20 cellular contexts compared by ENCODE assay signal in the genomic region with DNA sequence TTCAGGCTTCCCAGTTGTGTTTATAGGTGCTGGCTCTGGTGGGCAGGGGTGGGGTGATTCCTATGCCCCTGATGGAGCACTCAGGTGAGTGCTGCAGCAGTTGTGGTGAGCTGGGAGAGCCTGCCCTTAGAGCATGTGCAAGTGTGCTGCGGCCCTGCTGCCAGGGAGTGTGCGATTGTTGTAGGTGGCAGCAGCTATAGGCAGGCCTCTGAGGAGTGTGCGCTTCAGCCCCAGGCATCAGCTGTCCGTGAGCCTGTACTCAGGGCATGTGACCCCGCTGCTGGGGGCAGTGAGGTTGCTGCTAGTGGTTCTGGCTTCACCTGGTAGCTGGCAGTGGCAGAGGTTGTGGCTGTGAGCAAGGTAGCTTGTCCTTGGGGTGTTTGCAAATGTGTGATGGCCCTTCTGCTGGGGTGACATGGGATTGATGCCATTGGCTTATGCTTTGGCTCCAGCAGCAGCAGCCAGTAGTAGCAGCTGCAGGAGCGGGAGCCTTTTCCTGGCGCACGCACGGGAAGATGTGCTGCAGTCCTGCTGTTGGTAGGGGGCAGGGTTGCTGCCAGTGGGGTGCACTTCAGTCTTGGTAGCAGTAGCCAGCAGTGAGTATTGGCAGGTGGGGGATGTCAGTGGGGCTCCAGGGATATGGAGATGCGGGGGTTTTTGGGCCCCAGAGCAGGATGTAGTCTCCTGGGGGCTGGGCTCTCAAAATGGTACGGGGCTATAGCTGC. TPM values are rescaled to one million over a fixed set of nuclear protein-coding genes. Genes with fewer than 3 reads are reported as not detected.
DNase-seq lines count a peak whose midpoint lies in the region; ATAC-seq and TF ChIP-seq lines count a peak whose summit lies in the region.
"Had no signal": no experiment of that assay in that cellular context is flagged by ENCODE, and none has a peak within 500 bp of the region (broad histone marks: within the 10 kb centered on the region; RNA-seq: fewer than 3 reads in every experiment).

No MANE protein-coding gene starts in this region.

- H3K9me3 ChIP-seq in iPS-20b (ENCODE audit: insufficient read depth, low read depth, low read length) (no peaks in the 10 kb centered on the region), GM23248 (ENCODE audit: low read depth) (no peaks in the 10 kb centered on the region)
- H3K9me3 ChIP-seq: MG63, SK-N-SH had no signal

- H3K4me3 ChIP-seq in H7 (ENCODE audit: insufficient read depth, low read depth, low read length) (no peak overlapping the region), iPS-20b (ENCODE audit: low read length) (no peak overlapping the region), GM23248 (no peak overlapping the region)
- H3K4me3 ChIP-seq: MG63 had no signal

- H3K4me1 Mint-ChIP-seq in chondrocyte (ENCODE audit: low read depth) = no peaks in the 10 kb centered on the region
- H3K4me1 Mint-ChIP-seq in stimulated activated effector memory CD8-positive, alpha-beta T cell treated with anti-CD3 and anti-CD28 coated beads, Interleukin-12 subunit alpha, Interleukin-12 subunit beta, amount 100 ng/mL, for 72 hours = no peaks in the 10 kb centered on the region
- H3K4me1 Mint-ChIP-seq: CD4-positive, CD25-positive, alpha-beta regulatory T cell had no signal

- in situ Hi-C loops in GM23248 (cut with MboI) = no loop called here

- no peaks in the 10 kb centered on the region for H3F3A ChIP-seq in GM23248 (ENCODE audit: insufficient read depth)

- H3K27me3 Mint-ChIP-seq in chondrocyte (ENCODE audit: low read depth) = peaks cover 58% of the 10 kb centered on the region

- no peak overlapping the region for H3K4me3 Mint-ChIP-seq in chondrocyte (ENCODE audit: unreplicated experiment)
- H3K4me3 Mint-ChIP-seq in stimulated activated effector memory CD8-positive, alpha-beta T cell treated with anti-CD3 and anti-CD28 coated beads, Interleukin-12 subunit alpha, Interleukin-12 subunit beta, amount 100 ng/mL, for 72 hours = no peak overlapping the region

- no peaks in the 10 kb centered on the region for H3K36me3 Mint-ChIP-seq in chondrocyte (ENCODE audit: low read depth)
- H3K36me3 Mint-ChIP-seq in stimulated activated effector memory CD8-positive, alpha-beta T cell treated with anti-CD3 and anti-CD28 coated beads, Interleukin-12 subunit alpha, Interleukin-12 subunit beta, amount 100 ng/mL, for 72 hours = no peaks in the 10 kb centered on the region
- H3K36me3 Mint-ChIP-seq: CD4-positive, CD25-positive, alpha-beta regulatory T cell had no signal

- 48 to 55% methylated on average over 10 to 11 of the region's 11 CpGs for WGBS in GM23248 (ENCODE audit: low coverage in 1 of 2, low lambda C conversion rate in 2 of 2, missing lambda C conversion rate in 2 of 2), 2 experiments

- H3K4me2 ChIP-seq in GM23248 (ENCODE audit: unreplicated experiment) = no peak overlapping the region
- H3K4me2 ChIP-seq: SK-N-SH had no signal

- no peaks in the 10 kb centered on the region for H3K79me2 ChIP-seq in GM23248 (ENCODE audit: insufficient read depth)

- peak overlapping the region; percentile 42; the same call in 1 of the 2 replicates for H3K9ac ChIP-seq in iPS-20b (ENCODE audit: low read depth, low read length)
- H3K9ac ChIP-seq in GM23248 = no peak overlapping the region
- H3K9ac ChIP-seq: SK-N-SH had no signal

- H3K9me3 Mint-ChIP-seq in chondrocyte (ENCODE audit: low read depth) = no peaks in the 10 kb centered on the region
- no peaks in the 10 kb centered on the region for H3K9me3 Mint-ChIP-seq in stimulated activated effector memory CD8-positive, alpha-beta T cell treated with anti-CD3 and anti-CD28 coated beads, Interleukin-12 subunit alpha, Interleukin-12 subunit beta, amount 100 ng/mL, for 72 hours
- H3K9me3 Mint-ChIP-seq: CD4-positive, CD25-positive, alpha-beta regulatory T cell had no signal

- no peak overlapping the region for H3K27ac ChIP-seq in iPS-20b (ENCODE audit: low read length)
- H3K27ac ChIP-seq in GM23248 = no peak overlapping the region

- H3K27ac Mint-ChIP-seq in chondrocyte (ENCODE audit: unreplicated experiment) = no peak overlapping the region
- no peak overlapping the region for H3K27ac Mint-ChIP-seq in stimulated activated effector memory CD8-positive, alpha-beta T cell treated with anti-CD3 and anti-CD28 coated beads, Interleukin-12 subunit alpha, Interleukin-12 subunit beta, amount 100 ng/mL, for 72 hours
- H3K27ac Mint-ChIP-seq: CD4-positive, CD25-positive, alpha-beta regulatory T cell had no signal

- H3K9me2 ChIP-seq in GM23248 (ENCODE audit: insufficient read depth) = no peaks in the 10 kb centered on the region
- H3K9me2 ChIP-seq: SK-N-SH had no signal

- no peak overlapping the region for H2AFZ ChIP-seq in GM23248

- no peaks in the 10 kb centered on the region for H4K20me1 ChIP-seq in GM23248 (ENCODE audit: insufficient read depth)

- ATAC-seq in stimulated activated effector memory CD8-positive, alpha-beta T cell treated with anti-CD3 and anti-CD28 coated beads, Interleukin-12 subunit alpha, Interleukin-12 subunit beta, amount 100 ng/mL, for 72 hours = peak; percentile 45
- ATAC-seq in HG03378 (IDR thresholded peaks at IDR 0.05; ENCODE audit: unreplicated experiment) (no peak), HG03039 (IDR thresholded peaks at IDR 0.05; ENCODE audit: unreplicated experiment) (no peak)

- H3K27me3 ChIP-seq in H7 (ENCODE audit: control insufficient read depth, insufficient read depth, low read length) (no peaks in the 10 kb centered on the region), iPS-20b (ENCODE audit: insufficient read depth, low read length) (no peaks in the 10 kb centered on the region), GM23248 (replicated peaks; ENCODE audit: insufficient read depth) (peaks cover 26% of the 10 kb centered on the region; the same call in 1 of the 2 replicates)

- DNase-seq in H7 (peak; percentile 28), chondrocyte (ENCODE audit: low spot score) (peak; percentile 74), GM23248 (no peak)
- no peak for DNase-seq in stimulated activated effector memory CD8-positive, alpha-beta T cell treated with anti-CD3 and anti-CD28 coated beads, Interleukin-12 subunit alpha, Interleukin-12 subunit beta, amount 100 ng/mL, for 72 hours (ENCODE audit: low spot score in 2 of 2)
- DNase-seq: CD4-positive, CD25-positive, alpha-beta regulatory T cell; DMS153; DND-41; KG1; MG63; NCI-H1694; NCI-H2081 treated with DMSO at 0.1 percent for 48 hours; NCI-H2171 treated with DMSO at 0.1 percent for 48 hours; NCI-H345; NCI-H510A treated with DMSO at 0.1 percent for 48 hours; SK-N-SH had no signal

- H3K4me1 ChIP-seq in iPS-20b (ENCODE audit: insufficient read depth, low read length) (peaks cover 16% of the 10 kb centered on the region; the same call in 1 of the 2 replicates), GM23248 (ENCODE audit: insufficient read depth) (no peaks in the 10 kb centered on the region)

- no peak for TF ChIP-seq CTCF in chondrocyte (IDR thresholded peaks at IDR 0.05)

- H3K36me3 ChIP-seq in H7 (replicated peaks; ENCODE audit: control insufficient read depth, insufficient read depth, low read length) (no peaks in the 10 kb centered on the region), iPS-20b (ENCODE audit: insufficient read depth, low read depth, low read length) (no peaks in the 10 kb centered on the region), GM23248 (ENCODE audit: low read depth) (no peaks in the 10 kb centered on the region)
- H3K36me3 ChIP-seq: MG63 had no signal

RNA-seq across cellular contexts. Expression of gene SYCP1, which starts 37.7 kb away (rescaled TPM):
- total RNA-seq in H7 (2014; rRNA removed; shearing (Covaris generic)) = not detected in 2 replicates
- not detected in 3 replicates for total RNA-seq in chondrocyte
- not detected in 2 replicates for total RNA-seq in GM23248 (2014; rRNA removed; shearing (Covaris generic))
- not detected in 2 replicates for polyA plus RNA-seq in GM23248 (2016; fragmentation: Nextera tagmentation; extraction: Ambion mirVana)
- total RNA-seq: A172; CD4-positive, CD25-positive, alpha-beta regulatory T cell had no signal
- polyA plus RNA-seq: BJ; CD4-positive, CD25-positive, alpha-beta regulatory T cell; SK-N-SH had no signal

Comparison
In these comparisons a context has a peak if more than half of its experiments do, and no peak if none do; other contexts are left out.
1. DNase-seq: peak in H7 (single experiment) and chondrocyte (single experiment); none in stimulated activated effector memory CD8-positive, alpha-beta T cell treated with anti-CD3 and anti-CD28 coated beads, Interleukin-12 subunit alpha, Interleukin-12 subunit beta, amount 100 ng/mL, for 72 hours (0 of 2) and GM23248 (single experiment).